ENCODE assay signal across 12 cellular contexts in the genomic region with DNA sequence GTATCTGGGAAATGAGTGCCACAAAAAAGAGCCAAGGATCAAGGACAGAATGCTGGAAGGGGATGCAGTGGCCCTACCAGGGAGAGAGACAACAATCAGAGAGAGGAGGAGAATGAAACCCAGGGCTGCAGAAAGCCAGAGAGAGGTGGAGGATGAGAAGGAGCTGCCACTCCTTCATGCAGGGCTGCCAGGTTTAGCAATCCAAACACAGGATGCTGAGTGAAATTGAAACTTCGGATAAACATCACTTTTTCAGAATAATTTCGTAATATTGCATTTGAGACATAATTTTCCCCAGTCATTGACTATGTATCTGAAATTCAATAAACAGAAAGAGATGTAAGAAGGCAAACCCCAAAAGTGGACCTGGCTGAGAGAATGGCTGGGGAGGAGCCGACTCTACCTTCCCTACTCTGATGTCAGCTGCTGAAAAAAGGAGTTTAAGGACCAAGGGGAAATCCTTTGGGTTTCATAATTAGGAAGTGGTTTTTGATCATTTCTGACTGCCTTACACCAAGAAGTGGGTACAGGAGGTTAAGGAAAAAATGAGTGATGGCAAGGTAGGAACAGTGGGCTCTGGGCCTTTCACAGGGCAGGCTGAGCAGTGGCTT. TPM values are rescaled to one million over a fixed set of nuclear protein-coding genes. Genes with fewer than 3 reads are reported as not detected.
DNase-seq lines count a peak whose midpoint lies in the region; ATAC-seq lines count a peak whose summit lies in the region.
"Had no signal": no experiment of that assay in that cellular context is flagged by ENCODE, and none has a peak within 500 bp of the region (broad histone marks: within the 10 kb centered on the region; RNA-seq: fewer than 3 reads in every experiment).

No MANE protein-coding gene starts in this region.

- peak overlapping the region; percentile 33 for H3K4me3 Mint-ChIP-seq in activated naive CD8-positive, alpha-beta T cell treated with anti-CD3 and anti-CD28 coated beads for 36 hours

- no peaks in the 10 kb centered on the region for H3K27me3 Mint-ChIP-seq in activated naive CD8-positive, alpha-beta T cell treated with anti-CD3 and anti-CD28 coated beads for 36 hours

- H3K36me3 Mint-ChIP-seq in activated naive CD8-positive, alpha-beta T cell treated with anti-CD3 and anti-CD28 coated beads for 36 hours, result peaks cover 2% of the 10 kb centered on the region

- H3K27ac Mint-ChIP-seq in activated naive CD8-positive, alpha-beta T cell treated with anti-CD3 and anti-CD28 coated beads for 36 hours, result peak overlapping the region; percentile 16

- ATAC-seq in GM19351 (IDR thresholded peaks at IDR 0.05; ENCODE audit: unreplicated experiment) (peak; percentile 73), HG03378 (IDR thresholded peaks at IDR 0.05; ENCODE audit: unreplicated experiment) (peak; percentile 59), HG03135 (IDR thresholded peaks at IDR 0.05; ENCODE audit: unreplicated experiment) (no peak)

- peaks cover 12% of the 10 kb centered on the region for H3K4me1 Mint-ChIP-seq in activated naive CD8-positive, alpha-beta T cell treated with anti-CD3 and anti-CD28 coated beads for 36 hours

- DNase-seq in AML-193 (lab: John Stamatoyannopoulos, UW) (peak; percentile 80 to 81), NCI-H69 (lab: John Stamatoyannopoulos, UW) (no peak)
- DNase-seq in activated naive CD8-positive, alpha-beta T cell treated with anti-CD3 and anti-CD28 coated beads for 36 hours, result no peak
- DNase-seq in central memory CD4-positive, alpha-beta T cell, result no peak
- no peak for DNase-seq in effector CD4-positive, alpha-beta T cell
- DNase-seq: activated CD8-positive, alpha-beta memory T cell treated with anti-CD3 and anti-CD28 coated beads, Interleukin-2, amount 50 U/mL, for 48 hours; effector memory CD4-positive, alpha-beta T cell; NCI-H146; SHP77 treated with DMSO at 0.1 percent for 48 hours had no signal

- H3K9me3 Mint-ChIP-seq in activated naive CD8-positive, alpha-beta T cell treated with anti-CD3 and anti-CD28 coated beads for 36 hours, result no peaks in the 10 kb centered on the region

RNA-seq across cellular contexts. Expression of a gene that starts 33.8 kb away (rescaled TPM):
- 1 to 10 TPM; 2.1 to 2.3 TPM for total RNA-seq in activated naive CD8-positive, alpha-beta T cell treated with anti-CD3 and anti-CD28 coated beads for 36 hours

Comparison
In these comparisons a context has a peak if more than half of its experiments do, and no peak if none do; other contexts are left out.
1. DNase-seq: peak in AML-193 (2 of 2); none in activated naive CD8-positive, alpha-beta T cell treated with anti-CD3 and anti-CD28 coated beads for 36 hours (single experiment), central memory CD4-positive, alpha-beta T cell (single experiment), NCI-H69 (single experiment) and effector CD4-positive, alpha-beta T cell (single experiment).